Comparison of ENCODE assay signal across 9 cellular contexts in genomic region chr4:15711762-15712161, GRCh38.
"Had no signal": no experiment of that assay in that cellular context is flagged by ENCODE, and none has a peak within 500 bp of the region (broad histone marks: within the 10 kb centered on the region; RNA-seq: fewer than 3 reads in every experiment).

No MANE protein-coding gene starts in this region.

- H3K36me3 Mint-ChIP-seq: IgD-negative memory B cell had no signal

- H3K36me3 ChIP-seq: HAP-1 had no signal

- H3K4me3 ChIP-seq: GM23248, HAP-1 had no signal

- H3K9me3 Mint-ChIP-seq: HFFc6, IgD-negative memory B cell had no signal

- DNase-seq: GM23248, GOT3, H7, HFFc6 had no signal

- ATAC-seq: HCT116, HepG2 had no signal

- H3K27ac Mint-ChIP-seq: HFFc6, IgD-negative memory B cell had no signal

- H3K9me3 ChIP-seq: HAP-1 had no signal

- H3K27ac ChIP-seq: GM23248, HL-60 had no signal

- H3K4me3 Mint-ChIP-seq: HFFc6, IgD-negative memory B cell had no signal

- H3K4me1 Mint-ChIP-seq: IgD-negative memory B cell had no signal
